8 cellular contexts compared by ENCODE assay signal in the genomic region with DNA sequence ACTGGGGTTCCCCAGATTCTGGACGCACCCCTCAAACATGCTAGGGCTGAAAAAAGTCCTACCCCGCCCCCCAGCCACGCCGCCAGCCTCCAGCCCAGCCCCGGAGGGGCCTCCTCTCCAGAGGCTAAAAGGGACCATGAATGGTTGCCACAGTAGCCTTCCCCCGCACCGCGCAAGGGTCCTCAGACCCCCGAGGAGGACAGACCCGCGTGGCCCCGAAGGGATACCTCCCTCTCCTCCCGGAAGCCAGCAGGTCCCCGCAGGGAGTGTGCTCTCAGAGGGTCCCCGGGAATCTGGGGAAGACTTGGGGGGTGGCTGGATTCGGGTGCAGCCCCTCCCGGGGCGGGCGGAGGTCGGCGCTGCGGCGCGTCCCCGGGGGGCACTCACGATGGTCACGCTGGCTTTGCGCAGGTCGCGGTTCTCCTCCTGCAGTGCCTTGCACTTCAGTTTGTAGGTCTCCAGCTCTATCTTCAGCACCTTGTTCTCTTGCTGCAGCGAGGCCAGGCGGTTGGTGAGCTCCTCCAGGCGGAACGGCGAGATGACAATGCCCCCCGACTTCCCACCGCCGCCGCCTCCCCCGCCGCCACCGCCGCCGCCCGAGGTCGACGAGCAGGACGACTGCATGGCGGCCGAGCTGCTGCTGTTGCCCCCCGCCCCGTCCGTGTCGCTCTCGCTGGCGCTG. TPM values are rescaled to one million over a fixed set of nuclear protein-coding genes. Genes with fewer than 3 reads are reported as not detected.
DNase-seq lines count a peak whose midpoint lies in the region; ATAC-seq, FAIRE-seq and TF ChIP-seq lines count a peak whose summit lies in the region.

No MANE protein-coding gene starts in this region.

- DNase-seq in BJ (ENCODE audit: low read depth) (no peak), glutamatergic neuron (peak; percentile 33), HTR-8/SVneo (ENCODE audit: insufficient read length, low spot score) (no peak), NCI-H510A (lab: John Stamatoyannopoulos, UW) (no peak)
- peak; percentile 21 to 27 for DNase-seq in activated T-cell treated with anti-CD3 and anti-CD28 coated beads, Interleukin-2, amount 50 U/mL, for 72 hours

- TF ChIP-seq CTCF in BJ (IDR thresholded peaks at IDR 0.05; ENCODE audit: insufficient read depth, low read depth, low read length) (no peak), glutamatergic neuron (IDR thresholded peaks at IDR 0.05; ENCODE audit: partially characterized antibody, unreplicated experiment) (no peak)

- peaks cover 18% of the 10 kb centered on the region for H3K4me1 ChIP-seq in rectal smooth muscle tissue (ENCODE audit: control insufficient read depth, insufficient read depth, low read length)

- CTCF ChIA-PET in BJ (lab: Yijun Ruan, JAX): interaction anchor here (0.6 to 2.1 kb wide), 18 partner anchors 8 to 280 kb away, joined by 3 to 10 read pairs (median 4); no protein-coding TSS in a partner anchor

- no peaks in the 10 kb centered on the region for H3K9me3 Mint-ChIP-seq in activated T-cell treated with anti-CD3 and anti-CD28 coated beads, Interleukin-2, amount 50 U/mL, for 72 hours
- H3K9me3 Mint-ChIP-seq in glutamatergic neuron (ENCODE audit: unreplicated experiment): peaks cover 7% of the 10 kb centered on the region

- peak overlapping the region; percentile 84 to 97 for H3K4me3 Mint-ChIP-seq in activated T-cell treated with anti-CD3 and anti-CD28 coated beads, Interleukin-2, amount 50 U/mL, for 72 hours
- H3K4me3 Mint-ChIP-seq in glutamatergic neuron (ENCODE audit: unreplicated experiment): peak overlapping the region; percentile 97

- POLR2A ChIA-PET in BJ (lab: Charles Lee): no interaction called here

- H3K27ac Mint-ChIP-seq in activated T-cell treated with anti-CD3 and anti-CD28 coated beads, Interleukin-2, amount 50 U/mL, for 72 hours: peak overlapping the region; percentile 96
- peak overlapping the region; percentile 98 for H3K27ac Mint-ChIP-seq in glutamatergic neuron (ENCODE audit: unreplicated experiment)

- peaks cover 24 to 29% of the 10 kb centered on the region in 2 donors for H3K36me3 Mint-ChIP-seq in activated T-cell treated with anti-CD3 and anti-CD28 coated beads, Interleukin-2, amount 50 U/mL, for 72 hours (ENCODE audit: insufficient read depth in 2 of 2)
- H3K36me3 Mint-ChIP-seq in glutamatergic neuron (ENCODE audit: unreplicated experiment): no peaks in the 10 kb centered on the region

- H3K36me3 ChIP-seq in BJ (ENCODE audit: control insufficient read depth, insufficient read depth, low read length): no peaks in the 10 kb centered on the region
- H3K36me3 ChIP-seq in rectal smooth muscle tissue (ENCODE audit: control insufficient read depth, insufficient read depth, low read length): no peaks in the 10 kb centered on the region

- H3K4me3 ChIP-seq in BJ (ENCODE audit: low read depth, low read length): peak overlapping the region; percentile 94
- peak overlapping the region; percentile 90 for H3K4me3 ChIP-seq in rectal smooth muscle tissue (ENCODE audit: low read length)

- no peak for FAIRE-seq in HTR-8/SVneo (lab: Jason Lieb, UNC)

- H3K27me3 ChIP-seq in BJ (ENCODE audit: control insufficient read depth, insufficient read depth, low read length) (no peaks in the 10 kb centered on the region), rectal smooth muscle tissue (ENCODE audit: control insufficient read depth, insufficient read depth, low read length) (no peaks in the 10 kb centered on the region)

- peaks cover 80% of the 10 kb centered on the region for H3K4me1 Mint-ChIP-seq in activated T-cell treated with anti-CD3 and anti-CD28 coated beads, Interleukin-2, amount 50 U/mL, for 72 hours (ENCODE audit: low read depth)
- peaks cover 18% of the 10 kb centered on the region for H3K4me1 Mint-ChIP-seq in glutamatergic neuron (ENCODE audit: low read depth, unreplicated experiment)

- peak; percentile 4 for ATAC-seq in HG02981 (IDR thresholded peaks at IDR 0.05; ENCODE audit: unreplicated experiment)
- ATAC-seq in activated T-cell treated with anti-CD3 and anti-CD28 coated beads, Interleukin-2, amount 50 U/mL, for 72 hours (replicated peaks in 1 of 2): peak; percentile 0 to 1
- ATAC-seq in HG02870 (IDR thresholded peaks at IDR 0.05; ENCODE audit: unreplicated experiment): no peak

- peak overlapping the region; percentile 79 for H3K27ac ChIP-seq in rectal smooth muscle tissue (ENCODE audit: low read depth, low read length)

- H3K27me3 Mint-ChIP-seq in activated T-cell treated with anti-CD3 and anti-CD28 coated beads, Interleukin-2, amount 50 U/mL, for 72 hours (ENCODE audit: low read depth): no peaks in the 10 kb centered on the region
- H3K27me3 Mint-ChIP-seq in glutamatergic neuron (ENCODE audit: unreplicated experiment): peaks cover 10% of the 10 kb centered on the region

- H3K9ac ChIP-seq in rectal smooth muscle tissue (ENCODE audit: low read length): peak overlapping the region; percentile 84

RNA-seq across cellular contexts. Expression of a gene that starts 0.5 kb away (rescaled TPM):
- 17.2 and 28.4 TPM in 2 replicates for polyA plus RNA-seq in BJ (2011; rRNA removed)
- polyA minus RNA-seq in BJ (2011; rRNA and poly(A)+ RNA removed): 35.7 and 40.5 TPM in 2 replicates
- 100 to 1,000 TPM in 1 of 2 donors, 10 to 100 TPM in 1; 77.7 to 107 TPM for total RNA-seq in activated T-cell treated with anti-CD3 and anti-CD28 coated beads, Interleukin-2, amount 50 U/mL, for 72 hours
- total RNA-seq in glutamatergic neuron (ENCODE audit: unreplicated experiment): 28.1 TPM

Comparison
In these comparisons a context has a peak if more than half of its experiments do, and no peak if none do; other contexts are left out.
1. DNase-seq: peak in activated T-cell treated with anti-CD3 and anti-CD28 coated beads, Interleukin-2, amount 50 U/mL, for 72 hours (2 of 2) and glutamatergic neuron (single experiment); none in BJ (single experiment), HTR-8/SVneo (single experiment) and NCI-H510A (single experiment).